In genomic region chr5:62259699-62260220, GRCh38 we compare ENCODE assay signal across 23 cellular contexts. TPM values are rescaled to one million over a fixed set of nuclear protein-coding genes. Genes with fewer than 3 reads are reported as not detected.
DNase-seq lines count a peak whose midpoint lies in the region; ATAC-seq and TF ChIP-seq lines count a peak whose summit lies in the region.
"Had no signal": no experiment of that assay in that cellular context is flagged by ENCODE, and none has a peak within 500 bp of the region (broad histone marks: within the 10 kb centered on the region; RNA-seq: fewer than 3 reads in every experiment).

No MANE protein-coding gene starts in this region.

- 66 to 80% methylated on average over 1 of the region's 1 CpG for WGBS in aorta, 2 donors

- no peak overlapping the region for H3K27ac ChIP-seq in SJCRH30
- H3K27ac ChIP-seq in aorta (ENCODE audit: low read depth in 1 of 2, low read length in 2 of 2), result no peak overlapping the region
- H3K27ac ChIP-seq: testis, vagina had no signal

- H3K27ac Mint-ChIP-seq in stimulated activated naive CD8-positive, alpha-beta T cell treated with anti-CD3 and anti-CD28 coated beads, Interleukin-15, amount 100 ng/mL, for 72 hours, result no peak overlapping the region
- H3K27ac Mint-ChIP-seq: IgD-negative memory B cell, nephron progenitor cell, progenitor cell of endocrine pancreas had no signal

- ATAC-seq in stimulated activated naive CD8-positive, alpha-beta T cell treated with anti-CD3 and anti-CD28 coated beads, Interleukin-15, Interleukin-2, amounts not matched to agents 100 U/mL and 50 U/mL, for 24 hours, result peak; percentile 19
- ATAC-seq in stimulated activated naive CD8-positive, alpha-beta T cell treated with anti-CD3 and anti-CD28 coated beads, Interleukin-15, amount 100 ng/mL, for 72 hours, result no peak
- ATAC-seq in aorta (ENCODE audit: low FRiP score) (peak; percentile 40), HG03097 (IDR thresholded peaks at IDR 0.05; ENCODE audit: low FRiP score, unreplicated experiment) (no peak)
- ATAC-seq: Panc1 had no signal

- H3K4me1 Mint-ChIP-seq in stimulated activated naive CD8-positive, alpha-beta T cell treated with anti-CD3 and anti-CD28 coated beads, Interleukin-15, amount 100 ng/mL, for 72 hours, result peaks cover 67% of the 10 kb centered on the region

- H3K9me3 ChIP-seq in SJCRH30 (replicated peaks) (no peaks in the 10 kb centered on the region), aorta (ENCODE audit: control insufficient read depth, low read length) (no peaks in the 10 kb centered on the region)
- H3K9me3 ChIP-seq: MG63, testis, vagina had no signal

- H3K27me3 Mint-ChIP-seq in stimulated activated naive CD8-positive, alpha-beta T cell treated with anti-CD3 and anti-CD28 coated beads, Interleukin-15, amount 100 ng/mL, for 72 hours, result no peaks in the 10 kb centered on the region
- H3K27me3 Mint-ChIP-seq: CD4-positive, alpha-beta memory T cell; progenitor cell of endocrine pancreas had no signal

- peaks cover 7% of the 10 kb centered on the region for H3K4me1 ChIP-seq in SJCRH30
- H3K4me1 ChIP-seq in aorta (ENCODE audit: control insufficient read depth in 1 of 2, insufficient read depth in 2 of 2, low read length in 2 of 2), result no peaks in the 10 kb centered on the region
- H3K4me1 ChIP-seq: testis, vagina had no signal

- intact Hi-C loops in aorta (cut with DNase I), result no loop called here

- H3K4me3 ChIP-seq in SJCRH30 (no peak overlapping the region), fibroblast of mammary gland (ENCODE audit: control insufficient read depth, low read depth, low read length) (no peak overlapping the region), aorta (ENCODE audit: low read length in 2 of 2) (no peak overlapping the region)
- H3K4me3 ChIP-seq: MG63, testis, vagina had no signal

- DNase-seq in stimulated activated naive CD8-positive, alpha-beta T cell treated with anti-CD3 and anti-CD28 coated beads, Interleukin-15, Interleukin-2, amounts not matched to agents 100 U/mL and 50 U/mL, for 24 hours, result no peak
- no peak for DNase-seq in stimulated activated naive CD8-positive, alpha-beta T cell treated with anti-CD3 and anti-CD28 coated beads, Interleukin-15, amount 100 ng/mL, for 72 hours
- peak; percentile 10 to 39 for DNase-seq in SJCRH30
- DNase-seq in fibroblast of mammary gland (ENCODE audit: low read depth), result peak; percentile 17
- no peak for DNase-seq in aorta
- no peak for DNase-seq in retina
- DNase-seq in erythroblast (lab: John Stamatoyannopoulos, UW), result no peak
- DNase-seq: ACHN; activated CD4-positive, alpha-beta T cell treated with anti-CD3 and anti-CD28 coated beads for 4 hours; DMS53; H7; left cardiac atrium; MG63; NCI-H226; nephron progenitor cell; stimulated activated CD4-positive, alpha-beta T cell treated with anti-CD3 and anti-CD28 coated beads, Interleukin-1b, Interleukin-23, amount 100 ng/mL, for 48 hours; testis had no signal

- H3K27me3 ChIP-seq in SJCRH30, result 0 out of 2 replicates have a peak, but pooled peaks cover 6% of the 10 kb centered on the region
- H3K27me3 ChIP-seq in aorta (ENCODE audit: control insufficient read depth in 1 of 2, insufficient read depth in 2 of 2, low read length in 1 of 2), result no peaks in the 10 kb centered on the region
- H3K27me3 ChIP-seq: MG63, testis, vagina had no signal

- no peak for TF ChIP-seq POLR2A in erythroblast (IDR thresholded peaks at IDR 0.05; ENCODE audit: low read length)

- TF ChIP-seq CTCF in fibroblast of mammary gland (conservative IDR thresholded peaks at IDR 0.05; ENCODE audit: control insufficient read depth, insufficient read depth, low read depth, low read length), result no peak

- no peaks in the 10 kb centered on the region for H3K36me3 ChIP-seq in SJCRH30
- H3K36me3 ChIP-seq in aorta (ENCODE audit: control insufficient read depth in 1 of 2, insufficient read depth in 2 of 2, low read length in 1 of 2), result no peaks in the 10 kb centered on the region
- H3K36me3 ChIP-seq: MG63, vagina had no signal

- H3K4me3 Mint-ChIP-seq in stimulated activated naive CD8-positive, alpha-beta T cell treated with anti-CD3 and anti-CD28 coated beads, Interleukin-15, amount 100 ng/mL, for 72 hours, result no peak overlapping the region
- H3K4me3 Mint-ChIP-seq: IgD-negative memory B cell, nephron progenitor cell had no signal

- peaks cover 0 to 12% of the 10 kb centered on the region in 2 donors for H3K9me3 Mint-ChIP-seq in stimulated activated naive CD8-positive, alpha-beta T cell treated with anti-CD3 and anti-CD28 coated beads, Interleukin-15, amount 100 ng/mL, for 72 hours
- H3K9me3 Mint-ChIP-seq: CD4-positive, alpha-beta memory T cell; IgD-negative memory B cell; nephron progenitor cell had no signal

RNA-seq across cellular contexts. Expression of gene KIF2A, which starts 46.2 kb away (rescaled TPM):
- total RNA-seq in SJCRH30 (2014; rRNA removed; shearing (Covaris generic)), result 74.0 and 77.7 TPM in 2 replicates
- 10 to 100 TPM; 25.5 to 33.9 TPM for total RNA-seq in aorta
- polyA plus RNA-seq in aorta, result 10 to 100 TPM in 1 of 2 donors, 1 to 10 TPM in 1; 5.6 to 17.4 TPM

Comparison
In these comparisons a context has a peak if more than half of its experiments do, and no peak if none do; other contexts are left out.
1. ATAC-seq: peak in stimulated activated naive CD8-positive, alpha-beta T cell treated with anti-CD3 and anti-CD28 coated beads, Interleukin-15, Interleukin-2, amounts not matched to agents 100 U/mL and 50 U/mL, for 24 hours (single experiment) and aorta (single experiment); none in stimulated activated naive CD8-positive, alpha-beta T cell treated with anti-CD3 and anti-CD28 coated beads, Interleukin-15, amount 100 ng/mL, for 72 hours (single experiment) and HG03097 (single experiment).
2. DNase-seq: peak in SJCRH30 (2 of 2) and fibroblast of mammary gland (single experiment); none in stimulated activated naive CD8-positive, alpha-beta T cell treated with anti-CD3 and anti-CD28 coated beads, Interleukin-15, Interleukin-2, amounts not matched to agents 100 U/mL and 50 U/mL, for 24 hours (single experiment), stimulated activated naive CD8-positive, alpha-beta T cell treated with anti-CD3 and anti-CD28 coated beads, Interleukin-15, amount 100 ng/mL, for 72 hours (0 of 2), aorta (0 of 2), retina (single experiment) and erythroblast (0 of 2).